In genomic region chr4:158793021-158793420, GRCh38 we compare ENCODE assay signal across 1 cellular context.
A peak's percentile ranks its signal among the peaks of the same experiment; 100 is the strongest.
TF ChIP-seq lines count a peak whose summit lies in the region.

No MANE protein-coding gene starts in this region.

TF ChIP-seq in HepG2, 621 proteins besides CTCF, POLR2A, EP300 and RAD21:
- TF ChIP-seq ZBTB40 (IDR thresholded peaks at IDR 0.05) (no peak), ZBTB40 (CRISPR knock-in tag; IDR thresholded peaks at IDR 0.05) (no peak), FOSL2 (CRISPR knock-in tag; IDR thresholded peaks at IDR 0.05) (0 out of 2 replicates have a peak, but pooled peaks have one; percentile 20)
